1 cellular context compared by ENCODE assay signal in genomic region chr3:89155811-89156210, GRCh38.
TF ChIP-seq lines count a peak whose summit lies in the region.

No MANE protein-coding gene starts in this region.

TF ChIP-seq in H1, 55 proteins besides CTCF, POLR2A, EP300 and RAD21:
- TF ChIP-seq E2F6 (IDR thresholded peaks at IDR 0.05): no peak
- no peak for TF ChIP-seq ATF3 (IDR thresholded peaks at IDR 0.05; ENCODE audit: insufficient read depth, low read depth, low read length)
- TF ChIP-seq TEAD4 (IDR thresholded peaks at IDR 0.05; ENCODE audit: low read depth, low read length): no peak
- TF ChIP-seq TCF12 (IDR thresholded peaks at IDR 0.05; ENCODE audit: low read depth, low read length): no peak
- TF ChIP-seq YY1 (IDR thresholded peaks at IDR 0.05; ENCODE audit: low read depth, low read length): no peak
- no peak for TF ChIP-seq HDAC6 (IDR thresholded peaks at IDR 0.05; ENCODE audit: low read depth, low read length)
- TF ChIP-seq KDM4A (IDR thresholded peaks at IDR 0.05; ENCODE audit: low read depth, low read length, severe bottlenecking): no peak
- no peak for TF ChIP-seq RBBP5 (IDR thresholded peaks at IDR 0.05; ENCODE audit: borderline replicate concordance, low read depth, low read length)
- no peak for TF ChIP-seq RFX5 (IDR thresholded peaks at IDR 0.05; ENCODE audit: borderline replicate concordance, low read depth, low read length)
- TF ChIP-seq HDAC2 (IDR thresholded peaks at IDR 0.05; ENCODE audit: borderline replicate concordance in 1 of 2, low read depth in 2 of 2, low read length in 2 of 2): no peak
- TF ChIP-seq SRF (IDR thresholded peaks at IDR 0.05; ENCODE audit: low read depth, low read length): no peak
